In genomic region chr6:144215402-144215931, GRCh38 we compare ENCODE assay signal across 8 cellular contexts.
DNase-seq lines count a peak whose midpoint lies in the region; ATAC-seq and TF ChIP-seq lines count a peak whose summit lies in the region.

No MANE protein-coding gene starts in this region.

- intact Hi-C loops in adrenal gland (cut with DNase I) = loop anchor here (5.0 to 10.0 kb wide), 5 partner anchors 61 to 269 kb away; partner anchors contain the start of genes SF3B5 (in 1 of the 2), STX11 (in 1 of the 2) and UTRN (in 1 of the 2)

- H3K36me3 ChIP-seq in BJ (ENCODE audit: control insufficient read depth, insufficient read depth, low read length) = no peaks in the 10 kb centered on the region
- no peaks in the 10 kb centered on the region for H3K36me3 ChIP-seq in adrenal gland (replicated peaks in 1 of 2)
- no peaks in the 10 kb centered on the region for H3K36me3 ChIP-seq in right atrium auricular region

- peak; percentile 8 for ATAC-seq in GM21526 (IDR thresholded peaks at IDR 0.05; ENCODE audit: low FRiP score, unreplicated experiment)
- ATAC-seq in GM19351 (IDR thresholded peaks at IDR 0.05; ENCODE audit: unreplicated experiment) = no peak

- no peaks in the 10 kb centered on the region for H3K9me3 ChIP-seq in adrenal gland (replicated peaks in 1 of 3)
- H3K9me3 ChIP-seq in right atrium auricular region = no peaks in the 10 kb centered on the region

- H3K27me3 ChIP-seq in BJ (ENCODE audit: control insufficient read depth, insufficient read depth, low read length) (no peaks in the 10 kb centered on the region; the same call in 1 of the 2 replicates), adrenal gland (no peaks in the 10 kb centered on the region), right atrium auricular region (no peaks in the 10 kb centered on the region)

- POLR2A ChIA-PET in BJ (lab: Charles Lee) = no interaction called here

- CTCF ChIA-PET in BJ (lab: Yijun Ruan, JAX) = interaction anchor here (0.6 to 1.3 kb wide), 6 partner anchors 65 to 267 kb away, joined by 3 to 4 read pairs (median 4); partner anchors contain the start of gene STX11

- DNase-seq in BJ (ENCODE audit: low read depth) = no peak
- DNase-seq in NOMO-1 treated with DMSO at 0.1 percent for 48 hours (lab: John Stamatoyannopoulos, UW; ENCODE audit: unreplicated experiment) = peak; percentile 76
- peak; percentile 31 to 59 (median 41) for DNase-seq in adrenal gland
- DNase-seq in right atrium auricular region (ENCODE audit: low spot score) = no peak
- DNase-seq in retinal pigment epithelial cell (ENCODE audit: low read depth) = no peak
- DNase-seq in islet precursor cell = no peak

- H3K27ac ChIP-seq in adrenal gland (peak overlapping the region; percentile 91 to 98 (median 93)), right atrium auricular region (peak overlapping the region; percentile 92 to 95)

- TF ChIP-seq POLR2A in adrenal gland (IDR thresholded peaks at IDR 0.05) = no peak

- TF ChIP-seq CTCF in BJ (IDR thresholded peaks at IDR 0.05; ENCODE audit: insufficient read depth, low read depth, low read length) (no peak), adrenal gland (IDR thresholded peaks at IDR 0.05) (no peak), right atrium auricular region (IDR thresholded peaks at IDR 0.05) (no peak), retinal pigment epithelial cell (conservative IDR thresholded peaks at IDR 0.05; ENCODE audit: low read depth, low read length) (no peak)

- H3K4me1 ChIP-seq in adrenal gland (replicated peaks in 1 of 2) (peaks cover 5 to 17% of the 10 kb centered on the region in 2 donors), right atrium auricular region (peaks cover 0 to 18% of the 10 kb centered on the region in 2 donors)

- H3K4me3 ChIP-seq in BJ (ENCODE audit: low read depth, low read length) (peak overlapping the region; percentile 54), adrenal gland (peak overlapping the region; percentile 0 to 83 (median 50)), right atrium auricular region (peak overlapping the region; percentile 55 to 72), retinal pigment epithelial cell (ENCODE audit: low read length) (peak overlapping the region; percentile 77)

- 18 to 24% (median 22%) methylated on average over 10 of the region's 10 CpGs for WGBS in adrenal gland, 4 donors

Comparison
In these comparisons a context has a peak if more than half of its experiments do, and no peak if none do; other contexts are left out.
1. DNase-seq: peak in NOMO-1 treated with DMSO at 0.1 percent for 48 hours (single experiment) and adrenal gland (7 of 7); none in BJ (single experiment), right atrium auricular region (single experiment), retinal pigment epithelial cell (single experiment) and islet precursor cell (single experiment).
2. Peak in every context shown above with its lines, with median percentiles within 50 percentile points of each other: H3K4me3 ChIP-seq.